1 cellular context compared by ENCODE assay signal in genomic region chr19:18846862-18847515, GRCh38.
TF ChIP-seq lines count a peak whose summit lies in the region.

No MANE protein-coding gene starts in this region.

TF ChIP-seq in GM23338, 12 proteins besides CTCF, POLR2A, EP300 and RAD21 (continued from another document):
- TF ChIP-seq, protein P1, sequence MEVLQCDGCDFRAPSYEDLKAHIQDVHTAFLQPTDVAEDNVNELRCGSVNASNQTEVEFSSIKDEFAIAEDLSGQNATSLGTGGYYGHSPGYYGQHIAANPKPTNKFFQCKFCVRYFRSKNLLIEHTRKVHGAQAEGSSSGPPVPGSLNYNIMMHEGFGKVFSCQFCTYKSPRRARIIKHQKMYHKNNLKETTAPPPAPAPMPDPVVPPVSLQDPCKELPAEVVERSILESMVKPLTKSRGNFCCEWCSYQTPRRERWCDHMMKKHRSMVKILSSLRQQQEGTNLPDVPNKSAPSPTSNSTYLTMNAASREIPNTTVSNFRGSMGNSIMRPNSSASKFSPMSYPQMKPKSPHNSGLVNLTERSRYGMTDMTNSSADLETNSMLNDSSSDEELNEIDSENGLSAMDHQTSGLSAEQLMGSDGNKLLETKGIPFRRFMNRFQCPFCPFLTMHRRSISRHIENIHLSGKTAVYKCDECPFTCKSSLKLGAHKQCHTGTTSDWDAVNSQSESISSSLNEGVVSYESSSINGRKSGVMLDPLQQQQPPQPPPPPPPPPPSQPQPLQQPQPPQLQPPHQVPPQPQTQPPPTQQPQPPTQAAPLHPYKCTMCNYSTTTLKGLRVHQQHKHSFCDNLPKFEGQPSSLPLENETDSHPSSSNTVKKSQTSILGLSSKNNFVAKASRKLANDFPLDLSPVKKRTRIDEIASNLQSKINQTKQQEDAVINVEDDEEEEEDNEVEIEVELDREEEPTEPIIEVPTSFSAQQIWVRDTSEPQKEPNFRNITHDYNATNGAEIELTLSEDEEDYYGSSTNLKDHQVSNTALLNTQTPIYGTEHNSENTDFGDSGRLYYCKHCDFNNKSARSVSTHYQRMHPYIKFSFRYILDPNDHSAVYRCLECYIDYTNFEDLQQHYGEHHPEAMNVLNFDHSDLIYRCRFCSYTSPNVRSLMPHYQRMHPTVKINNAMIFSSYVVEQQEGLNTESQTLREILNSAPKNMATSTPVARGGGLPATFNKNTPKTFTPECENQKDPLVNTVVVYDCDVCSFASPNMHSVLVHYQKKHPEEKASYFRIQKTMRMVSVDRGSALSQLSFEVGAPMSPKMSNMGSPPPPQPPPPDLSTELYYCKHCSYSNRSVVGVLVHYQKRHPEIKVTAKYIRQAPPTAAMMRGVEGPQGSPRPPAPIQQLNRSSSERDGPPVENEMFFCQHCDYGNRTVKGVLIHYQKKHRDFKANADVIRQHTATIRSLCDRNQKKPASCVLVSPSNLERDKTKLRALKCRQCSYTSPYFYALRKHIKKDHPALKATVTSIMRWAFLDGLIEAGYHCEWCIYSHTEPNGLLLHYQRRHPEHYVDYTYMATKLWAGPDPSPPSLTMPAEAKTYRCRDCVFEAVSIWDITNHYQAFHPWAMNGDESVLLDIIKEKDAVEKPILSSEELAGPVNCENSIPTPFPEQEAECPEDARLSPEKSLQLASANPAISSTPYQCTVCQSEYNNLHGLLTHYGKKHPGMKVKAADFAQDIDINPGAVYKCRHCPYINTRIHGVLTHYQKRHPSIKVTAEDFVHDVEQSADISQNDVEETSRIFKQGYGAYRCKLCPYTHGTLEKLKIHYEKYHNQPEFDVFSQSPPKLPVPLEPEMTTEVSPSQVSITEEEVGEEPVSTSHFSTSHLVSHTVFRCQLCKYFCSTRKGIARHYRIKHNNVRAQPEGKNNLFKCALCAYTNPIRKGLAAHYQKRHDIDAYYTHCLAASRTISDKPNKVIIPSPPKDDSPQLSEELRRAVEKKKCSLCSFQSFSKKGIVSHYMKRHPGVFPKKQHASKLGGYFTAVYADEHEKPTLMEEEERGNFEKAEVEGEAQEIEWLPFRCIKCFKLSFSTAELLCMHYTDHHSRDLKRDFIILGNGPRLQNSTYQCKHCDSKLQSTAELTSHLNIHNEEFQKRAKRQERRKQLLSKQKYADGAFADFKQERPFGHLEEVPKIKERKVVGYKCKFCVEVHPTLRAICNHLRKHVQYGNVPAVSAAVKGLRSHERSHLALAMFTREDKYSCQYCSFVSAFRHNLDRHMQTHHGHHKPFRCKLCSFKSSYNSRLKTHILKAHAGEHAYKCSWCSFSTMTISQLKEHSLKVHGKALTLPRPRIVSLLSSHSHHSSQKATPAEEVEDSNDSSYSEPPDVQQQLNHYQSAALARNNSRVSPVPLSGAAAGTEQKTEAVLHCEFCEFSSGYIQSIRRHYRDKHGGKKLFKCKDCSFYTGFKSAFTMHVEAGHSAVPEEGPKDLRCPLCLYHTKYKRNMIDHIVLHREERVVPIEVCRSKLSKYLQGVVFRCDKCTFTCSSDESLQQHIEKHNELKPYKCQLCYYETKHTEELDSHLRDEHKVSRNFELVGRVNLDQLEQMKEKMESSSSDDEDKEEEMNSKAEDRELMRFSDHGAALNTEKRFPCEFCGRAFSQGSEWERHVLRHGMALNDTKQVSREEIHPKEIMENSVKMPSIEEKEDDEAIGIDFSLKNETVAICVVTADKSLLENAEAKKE (CRISPR knock-in tag; IDR thresholded peaks at IDR 0.05) = no peak
- TF ChIP-seq, protein P2, sequence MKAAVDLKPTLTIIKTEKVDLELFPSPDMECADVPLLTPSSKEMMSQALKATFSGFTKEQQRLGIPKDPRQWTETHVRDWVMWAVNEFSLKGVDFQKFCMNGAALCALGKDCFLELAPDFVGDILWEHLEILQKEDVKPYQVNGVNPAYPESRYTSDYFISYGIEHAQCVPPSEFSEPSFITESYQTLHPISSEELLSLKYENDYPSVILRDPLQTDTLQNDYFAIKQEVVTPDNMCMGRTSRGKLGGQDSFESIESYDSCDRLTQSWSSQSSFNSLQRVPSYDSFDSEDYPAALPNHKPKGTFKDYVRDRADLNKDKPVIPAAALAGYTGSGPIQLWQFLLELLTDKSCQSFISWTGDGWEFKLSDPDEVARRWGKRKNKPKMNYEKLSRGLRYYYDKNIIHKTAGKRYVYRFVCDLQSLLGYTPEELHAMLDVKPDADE (IDR thresholded peaks at IDR 0.05) = no peak
- TF ChIP-seq CREB1 (CRISPR knock-in tag; IDR thresholded peaks at IDR 0.05; ENCODE audit: low read depth) (no peak), POLR2AphosphoS5 (IDR thresholded peaks at IDR 0.05; ENCODE audit: low read depth) (no peak), REST (IDR thresholded peaks at IDR 0.05; ENCODE audit: unreplicated experiment) (no peak), NANOG (IDR thresholded peaks at IDR 0.05; ENCODE audit: borderline replicate concordance) (no peak), JUNB (IDR thresholded peaks at IDR 0.05; ENCODE audit: unreplicated experiment) (no peak), ZNF114 (CRISPR knock-in tag; IDR thresholded peaks at IDR 0.05) (no peak)
